21 cellular contexts compared by ENCODE assay signal in the genomic region with DNA sequence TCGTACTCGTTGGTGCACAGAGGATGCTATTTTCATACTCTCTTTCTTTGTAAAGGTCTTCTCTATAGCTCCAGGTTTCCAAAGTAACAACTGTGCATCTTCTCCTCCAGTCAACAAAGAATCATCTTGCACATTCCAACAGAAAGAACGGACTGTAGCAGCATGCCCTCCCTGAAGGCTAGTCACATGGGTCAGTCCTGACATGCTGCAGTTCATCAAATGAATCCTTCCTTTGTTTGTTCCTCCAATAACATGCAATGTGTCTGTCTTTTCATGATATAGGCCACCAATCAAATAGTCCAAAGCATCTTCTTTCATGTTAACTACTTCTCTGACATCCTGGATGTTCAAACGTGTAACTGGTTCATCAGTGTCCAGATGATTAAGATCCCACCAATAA. TPM values are rescaled to one million over a fixed set of nuclear protein-coding genes. Genes with fewer than 3 reads are reported as not detected.
DNase-seq lines count a peak whose midpoint lies in the region; ATAC-seq, FAIRE-seq and TF ChIP-seq lines count a peak whose summit lies in the region.
"Had no signal": no experiment of that assay in that cellular context is flagged by ENCODE, and none has a peak within 500 bp of the region (broad histone marks: within the 10 kb centered on the region; RNA-seq: fewer than 3 reads in every experiment).

No MANE protein-coding gene starts in this region.

- no peak for TF ChIP-seq CTCF in GM12878 (IDR thresholded peaks at IDR 0.05 in 2 of 3, conservative IDR thresholded peaks at IDR 0.05 in 1 of 3; ENCODE audit: control insufficient read depth in 2 of 3, extremely low read depth in 1 of 3, insufficient read depth in 1 of 3, low read depth in 3 of 3, low read length in 3 of 3)

- H3K4me2 ChIP-seq in GM12878 (ENCODE audit: control insufficient read depth, insufficient read depth): no peak overlapping the region

- WGBS in GM12878 (ENCODE audit: insufficient coverage, insufficient replicate concordance, low lambda C conversion rate, missing lambda C conversion rate): 94% methylated on average over 4 of the region's 4 CpGs

- H3K9me3 Mint-ChIP-seq in immature natural killer cell: peaks cover 0 to 4% (median 3%) of the 10 kb centered on the region in 6 donors

- POLR2A ChIA-PET in GM12878 (lab: Charles Lee): no interaction called here

- no peak overlapping the region for H3K27ac ChIP-seq in GM12878 (ENCODE audit: control insufficient read depth, insufficient read depth)
- H3K27ac ChIP-seq in effector memory CD4-positive, alpha-beta T cell (ENCODE audit: insufficient read depth, low read length, poor library complexity, severe bottlenecking): no peak overlapping the region
- H3K27ac ChIP-seq: GM23248, HL-60, Peyer's patch had no signal

- H3K4me1 Mint-ChIP-seq in immature natural killer cell: peaks cover 0 to 9% of the 10 kb centered on the region in 2 donors

- FAIRE-seq in GM12878 (lab: Jason Lieb, UNC): peak; percentile 66
- FAIRE-seq: GM19239 had no signal

- H3K79me2 ChIP-seq in GM12878 (ENCODE audit: control insufficient read depth, insufficient read depth, low read length): no peaks in the 10 kb centered on the region

- no peak overlapping the region for H3K4me3 Mint-ChIP-seq in immature natural killer cell
- H3K4me3 Mint-ChIP-seq: B cell had no signal

- no peak for TF ChIP-seq EP300 in GM12878 (IDR thresholded peaks at IDR 0.05; ENCODE audit: borderline replicate concordance in 1 of 2, control insufficient read depth in 1 of 2, low read depth in 2 of 2, low read length in 2 of 2)

- H3K9ac ChIP-seq in GM12878 (ENCODE audit: control insufficient read depth, insufficient read depth, low read length): no peak overlapping the region
- H3K9ac ChIP-seq: GM23248 had no signal

- CTCF ChIA-PET in GM12878 (lab: Yijun Ruan, JAX): interaction anchor here (0.9 to 1.1 kb wide), 2 partner anchors 18 to 161 kb away, joined by 3 read pairs; no protein-coding TSS in a partner anchor

- DNase-seq in GM12878 (ENCODE audit: low read depth, low spot score): no peak
- DNase-seq in globus pallidus (ENCODE audit: low spot score): peak; percentile 80
- peak in 30 of 56 donors; percentile 0 to 44 (median 12) for DNase-seq in nucleus accumbens (lab: John Stamatoyannopoulos, UW)
- DNase-seq in immature natural killer cell: no peak
- no peak for DNase-seq in effector memory CD4-positive, alpha-beta T cell
- no peak for DNase-seq in NCI-H1417 treated with DMSO at 0.1 percent for 48 hours (lab: John Stamatoyannopoulos, UW)
- DNase-seq in stimulated activated CD4-positive, alpha-beta T cell treated with anti-CD3 and anti-CD28 coated beads, Interleukin-4, amount 100 ng/mL, for 4 hours: no peak
- DNase-seq: COR-L47, GDM1, GM23248, HCEC 1CT, IMR-90, NCI-H1048, NCI-H146, NCI-H2081 treated with DMSO at 0.1 percent for 48 hours, NCI-H446 treated with DMSO at 0.1 percent for 48 hours, Peyer's patch had no signal

- peaks cover 8 to 12% of the 10 kb centered on the region in 2 experiments for H3K36me3 ChIP-seq in GM12878 (ENCODE audit: control insufficient read depth in 2 of 2, insufficient read depth in 2 of 2, low read length in 1 of 2)
- H3K36me3 ChIP-seq in effector memory CD4-positive, alpha-beta T cell (ENCODE audit: control insufficient read depth, insufficient read depth, low read length): peaks cover 21% of the 10 kb centered on the region

- peaks cover 14% of the 10 kb centered on the region for H3K9me3 ChIP-seq in GM12878 (replicated peaks; ENCODE audit: control insufficient read depth, insufficient read depth, low read length)
- peaks cover 7% of the 10 kb centered on the region for H3K9me3 ChIP-seq in effector memory CD4-positive, alpha-beta T cell (ENCODE audit: control insufficient read depth, low read length)

- H4K20me1 ChIP-seq in GM12878 (ENCODE audit: control insufficient read depth, insufficient read depth): no peaks in the 10 kb centered on the region

- H3K27me3 ChIP-seq in GM12878 (replicated peaks in 1 of 2; ENCODE audit: control insufficient read depth in 2 of 2, insufficient read depth in 2 of 2, low read length in 1 of 2): no peaks in the 10 kb centered on the region
- no peaks in the 10 kb centered on the region for H3K27me3 ChIP-seq in effector memory CD4-positive, alpha-beta T cell (replicated peaks; ENCODE audit: control insufficient read depth, insufficient read depth, low read length, poor library complexity, severe bottlenecking)
- H3K27me3 ChIP-seq: Peyer's patch had no signal

- H3K4me3 ChIP-seq in GM12878: no peak overlapping the region
- no peak overlapping the region for H3K4me3 ChIP-seq in effector memory CD4-positive, alpha-beta T cell (ENCODE audit: insufficient read depth, low read depth, low read length, poor library complexity, severe bottlenecking)
- H3K4me3 ChIP-seq: GM23248, Peyer's patch had no signal

- TF ChIP-seq POLR2A in GM12878 (IDR thresholded peaks at IDR 0.05; ENCODE audit: low read depth, low read length): no peak

- peaks cover 15% of the 10 kb centered on the region for H3K4me1 ChIP-seq in GM12878 (ENCODE audit: control insufficient read depth, insufficient read depth, low read length)
- no peaks in the 10 kb centered on the region for H3K4me1 ChIP-seq in effector memory CD4-positive, alpha-beta T cell (ENCODE audit: control insufficient read depth, insufficient read depth, low read length, poor library complexity, severe bottlenecking)
- H3K4me1 ChIP-seq: Peyer's patch had no signal

- intact Hi-C loops in GM12878 (cut with micrococcal nuclease; ENCODE audit: unreplicated experiment): no loop called here

- no peak for ATAC-seq in GM12878
- ATAC-seq: Right ventricle myocardium inferior had no signal

- SMC1A ChIA-PET in GM12878 (lab: Charles Lee; ENCODE audit: uncharacterized antibody, unreplicated experiment): interaction anchor here (1.0 to 1.1 kb wide), 2 partner anchors 55 to 210 kb away, joined by 3 to 4 read pairs; partner anchors contain the start of gene PPP2R5E

- H2AFZ ChIP-seq in GM12878 (ENCODE audit: control insufficient read depth, low read depth, low read length): no peak overlapping the region
- H2AFZ ChIP-seq: GM23248 had no signal

- no TSS peak for BruUV-seq in GM12878 (replicated peaks; lab: Mats Ljungman, UMichigan)

- RAD21 ChIA-PET in GM12878 (lab: Charles Lee; ENCODE audit: unreplicated experiment): no interaction called here

- in situ Hi-C loops in GM12878 (cut with MboI): no loop called here

- H3K27me3 Mint-ChIP-seq in immature natural killer cell (ENCODE audit: low read depth in 3 of 3): no peaks in the 10 kb centered on the region
- H3K27me3 Mint-ChIP-seq: B cell had no signal

- TF ChIP-seq RAD21 in GM12878 (IDR thresholded peaks at IDR 0.05; ENCODE audit: insufficient read depth, low read depth, low read length): no peak

- no peak overlapping the region for H3K27ac Mint-ChIP-seq in immature natural killer cell
- H3K27ac Mint-ChIP-seq: B cell had no signal

- H3K36me3 Mint-ChIP-seq in immature natural killer cell: peaks cover 41 to 54% (median 49%) of the 10 kb centered on the region in 3 donors

TF ChIP-seq in GM12878, 131 proteins besides CTCF, POLR2A, EP300 and RAD21 (continues in another document):
- TF ChIP-seq SUPT20H (IDR thresholded peaks at IDR 0.05; ENCODE audit: borderline replicate concordance, control insufficient read depth, low read depth, low read length): no peak
- no peak for TF ChIP-seq TARDBP (IDR thresholded peaks at IDR 0.05; ENCODE audit: borderline replicate concordance)
- TF ChIP-seq HDGF (IDR thresholded peaks at IDR 0.05): no peak
- TF ChIP-seq ZZZ3 (IDR thresholded peaks at IDR 0.05; ENCODE audit: control insufficient read depth, insufficient read length, low read depth): no peak
- TF ChIP-seq GATAD2B (conservative IDR thresholded peaks at IDR 0.05; ENCODE audit: low read depth): no peak
- TF ChIP-seq NFYA (IDR thresholded peaks at IDR 0.05; ENCODE audit: borderline replicate concordance, low read depth, low read length): no peak

RNA-seq across cellular contexts. Expression of gene WDR89, which starts 42.9 kb away (rescaled TPM):
- total RNA-seq in GM12878 (2013; cell fraction: nucleolus; rRNA removed): 21.3 and 21.7 TPM in 2 replicates
- 12.5 and 17.5 TPM in 2 replicates for total RNA-seq in GM12878 (2014; rRNA removed)
- 20.5 and 21.7 TPM in 2 replicates for total RNA-seq in GM12878 (2014; rRNA removed; fragmentation: Illumina TruSeq; extraction: Trizol)
- 17.0 and 17.4 TPM in 2 replicates for total RNA-seq in GM12878 (2021)
- polyA plus RNA-seq in GM12878 (2011; ENCODE audit: low read depth): 4.6 TPM
- 25.5 and 44.6 TPM in 2 replicates for polyA plus RNA-seq in GM12878 (2011; rRNA removed)
- 6.1 and 8.3 TPM in 2 replicates for polyA plus RNA-seq in GM12878 (2011; cell fraction: cytosol; rRNA removed)
- polyA plus RNA-seq in GM12878 (2011; cell fraction: nucleus; rRNA removed): 7.9 TPM in 2 replicates
- 6.9 and 14.3 TPM in 2 replicates for polyA plus RNA-seq in GM12878 (2012)
- polyA plus RNA-seq in GM12878 (2014; fragmentation: Illumina TruSeq; extraction: Trizol): 16.0 and 20.8 TPM in 2 replicates
- polyA plus RNA-seq in GM12878 (2014; fragmentation: Nextera tagmentation; extraction: Ambion mirVana): 10 to 100 TPM; 17.3 to 17.6 TPM
- 10.8 and 11.8 TPM in 2 replicates for polyA plus RNA-seq in GM12878 (2014; rRNA removed)
- polyA plus RNA-seq in GM12878 (2016; fragmentation: Nextera tagmentation; extraction: Ambion mirVana): 10 to 100 TPM; 20.7 to 25.7 TPM
- 18.1 and 40.5 TPM in 2 replicates for polyA minus RNA-seq in GM12878 (2011; rRNA and poly(A)+ RNA removed)
- polyA minus RNA-seq in GM12878 (2011; cell fraction: cytosol; rRNA and poly(A)+ RNA removed): 7.6 and 11.0 TPM in 2 replicates
- 4.1 and 5.5 TPM in 2 replicates for polyA minus RNA-seq in GM12878 (2011; cell fraction: nucleus; rRNA and poly(A)+ RNA removed)
- polyA plus RNA-seq in immature natural killer cell: 10 to 100 TPM in 2 of 3 donors, 1 to 10 TPM in 1; 8.7 to 16.2 (median 13.8) TPM

RNA-seq across cellular contexts. Expression of gene PPP2R5E, which starts 55.6 kb away (rescaled TPM):
- total RNA-seq in GM12878 (2013; cell fraction: nucleolus; rRNA removed): 48.3 and 49.2 TPM in 2 replicates
- 11.4 and 13.4 TPM in 2 replicates for total RNA-seq in GM12878 (2014; rRNA removed)
- total RNA-seq in GM12878 (2014; rRNA removed; fragmentation: Illumina TruSeq; extraction: Trizol): 25.5 and 26.4 TPM in 2 replicates
- total RNA-seq in GM12878 (2021): 51.3 and 56.2 TPM in 2 replicates
- 8.1 TPM for polyA plus RNA-seq in GM12878 (2011; ENCODE audit: low read depth)
- 19.0 and 32.9 TPM in 2 replicates for polyA plus RNA-seq in GM12878 (2011; rRNA removed)
- polyA plus RNA-seq in GM12878 (2011; cell fraction: cytosol; rRNA removed): 6.2 and 8.1 TPM in 2 replicates
- 8.8 and 10.2 TPM in 2 replicates for polyA plus RNA-seq in GM12878 (2011; cell fraction: nucleus; rRNA removed)
- polyA plus RNA-seq in GM12878 (2012): 15.6 and 21.9 TPM in 2 replicates
- polyA plus RNA-seq in GM12878 (2014; fragmentation: Illumina TruSeq; extraction: Trizol): 29.4 and 39.7 TPM in 2 replicates
- polyA plus RNA-seq in GM12878 (2014; fragmentation: Nextera tagmentation; extraction: Ambion mirVana): 10 to 100 TPM; 13.1 to 13.3 TPM
- polyA plus RNA-seq in GM12878 (2014; rRNA removed): 11.7 and 12.7 TPM in 2 replicates
- 10 to 100 TPM; 43.3 TPM for polyA plus RNA-seq in GM12878 (2016; fragmentation: Nextera tagmentation; extraction: Ambion mirVana)
- 21.2 and 29.3 TPM in 2 replicates for polyA minus RNA-seq in GM12878 (2011; rRNA and poly(A)+ RNA removed)
- 18.0 and 20.7 TPM in 2 replicates for polyA minus RNA-seq in GM12878 (2011; cell fraction: cytosol; rRNA and poly(A)+ RNA removed)
- 13.1 and 27.4 TPM in 2 replicates for polyA minus RNA-seq in GM12878 (2011; cell fraction: nucleus; rRNA and poly(A)+ RNA removed)
- polyA plus RNA-seq in immature natural killer cell: 10 to 100 TPM; 28.4 to 61.8 (median 47.3) TPM

Comparison
In these comparisons a context has a peak if more than half of its experiments do, and no peak if none do; other contexts are left out.
1. DNase-seq: peak in globus pallidus (single experiment) and nucleus accumbens (30 of 56); none in GM12878 (single experiment), immature natural killer cell (0 of 3), effector memory CD4-positive, alpha-beta T cell (0 of 3), NCI-H1417 treated with DMSO at 0.1 percent for 48 hours (single experiment) and stimulated activated CD4-positive, alpha-beta T cell treated with anti-CD3 and anti-CD28 coated beads, Interleukin-4, amount 100 ng/mL, for 4 hours (0 of 2).